Comparison of ENCODE assay signal across 1 cellular context in genomic region chr21:8993284-8993942, GRCh38.
TF ChIP-seq lines count a peak whose summit lies in the region.

No MANE protein-coding gene starts in this region.

TF ChIP-seq in GM23338, 12 proteins besides CTCF, POLR2A, EP300 and RAD21 (continued from another document):
- no peak for TF ChIP-seq ZNF462 (CRISPR knock-in tag; IDR thresholded peaks at IDR 0.05)
- TF ChIP-seq STAT1 (IDR thresholded peaks at IDR 0.05; ENCODE audit: unreplicated experiment) = no peak
- no peak for TF ChIP-seq REST (IDR thresholded peaks at IDR 0.05; ENCODE audit: unreplicated experiment)
- TF ChIP-seq POLR2AphosphoS5 (IDR thresholded peaks at IDR 0.05; ENCODE audit: low read depth) = no peak
- no peak for TF ChIP-seq JUNB (IDR thresholded peaks at IDR 0.05; ENCODE audit: unreplicated experiment)
- TF ChIP-seq EZH2phosphoT487 (IDR thresholded peaks at IDR 0.05; ENCODE audit: unreplicated experiment) = no peak
- TF ChIP-seq ZNF114 (CRISPR knock-in tag; IDR thresholded peaks at IDR 0.05) = no peak
- no peak for TF ChIP-seq CREB1 (CRISPR knock-in tag; IDR thresholded peaks at IDR 0.05; ENCODE audit: low read depth)
- no peak for TF ChIP-seq NANOG (IDR thresholded peaks at IDR 0.05; ENCODE audit: borderline replicate concordance)
